In genomic region chr5:167305591-167306213, GRCh38 we compare ENCODE assay signal across 23 cellular contexts.
DNase-seq lines count a peak whose midpoint lies in the region; ATAC-seq and TF ChIP-seq lines count a peak whose summit lies in the region.
"Had no signal": no experiment of that assay in that cellular context is flagged by ENCODE, and none has a peak within 500 bp of the region (broad histone marks: within the 10 kb centered on the region; RNA-seq: fewer than 3 reads in every experiment).

No MANE protein-coding gene starts in this region.

- no peaks in the 10 kb centered on the region for H3K9me3 Mint-ChIP-seq in endodermal cell
- H3K9me3 Mint-ChIP-seq in activated naive CD4-positive, alpha-beta T cell treated with anti-CD3 and anti-CD28 coated beads for 36 hours: peaks cover 3% of the 10 kb centered on the region

- no peaks in the 10 kb centered on the region for H3K36me3 ChIP-seq in BLaER1 treated with 17β-estradiol and CSF1 and Interleukin-3, amounts not matched to agents 10 nM and 100 nM
- H3K36me3 ChIP-seq in HUES6 (ENCODE audit: control insufficient read depth, insufficient read depth, low read length) (no peaks in the 10 kb centered on the region), endodermal cell (ENCODE audit: control insufficient read depth, insufficient read depth, low read length) (no peaks in the 10 kb centered on the region)
- H3K36me3 ChIP-seq: Peyer's patch, SJCRH30 had no signal

- no peaks in the 10 kb centered on the region for H4K20me1 ChIP-seq in BLaER1 treated with 17β-estradiol and CSF1 and Interleukin-3, amounts not matched to agents 10 nM and 100 nM

- no peaks in the 10 kb centered on the region for H3K27me3 ChIP-seq in BLaER1 treated with 17β-estradiol and CSF1 and Interleukin-3, amounts not matched to agents 10 nM and 100 nM
- no peaks in the 10 kb centered on the region for H3K27me3 ChIP-seq in HUES6 (ENCODE audit: control insufficient read depth, insufficient read depth, low read length)
- H3K27me3 ChIP-seq in endodermal cell (ENCODE audit: control insufficient read depth, insufficient read depth, low read length, poor library complexity, severe bottlenecking): no peaks in the 10 kb centered on the region
- H3K27me3 ChIP-seq: Peyer's patch had no signal

- H3K36me3 Mint-ChIP-seq in endodermal cell (ENCODE audit: low read depth): no peaks in the 10 kb centered on the region
- no peaks in the 10 kb centered on the region for H3K36me3 Mint-ChIP-seq in activated naive CD4-positive, alpha-beta T cell treated with anti-CD3 and anti-CD28 coated beads for 36 hours (ENCODE audit: low read depth)
- H3K36me3 Mint-ChIP-seq: CD8-positive, alpha-beta memory T cell had no signal

- no peak for ATAC-seq in HG02885 (IDR thresholded peaks at IDR 0.05; ENCODE audit: poor library complexity, unreplicated experiment)

- peak overlapping the region; percentile 59 for H3K27ac Mint-ChIP-seq in endodermal cell
- H3K27ac Mint-ChIP-seq in activated naive CD4-positive, alpha-beta T cell treated with anti-CD3 and anti-CD28 coated beads for 36 hours: no peak overlapping the region
- H3K27ac Mint-ChIP-seq: CD8-positive, alpha-beta memory T cell; HFFc6 had no signal

- H3K4me1 ChIP-seq in BLaER1 treated with 17β-estradiol and CSF1 and Interleukin-3, amounts not matched to agents 10 nM and 100 nM: peaks cover 0 to 59% (median 48%) of the 10 kb centered on the region in 10 experiments; a peak in 17 of 20 replicates
- H3K4me1 ChIP-seq in HUES6 (ENCODE audit: control insufficient read depth, insufficient read depth, low read length) (peaks cover 47% of the 10 kb centered on the region), endodermal cell (ENCODE audit: control insufficient read depth, insufficient read depth, low read length) (no peaks in the 10 kb centered on the region)
- H3K4me1 ChIP-seq: Peyer's patch, SJCRH30 had no signal

- no peak for DNase-seq in endodermal cell
- peak; percentile 14 for DNase-seq in iPS-NIHi11 (ENCODE audit: low spot score)
- no peak for DNase-seq in activated naive CD4-positive, alpha-beta T cell treated with anti-CD3 and anti-CD28 coated beads for 36 hours
- DNase-seq in head of caudate nucleus: no peak
- no peak for DNase-seq in NCI-H345 treated with DMSO at 0.1 percent for 48 hours (lab: John Stamatoyannopoulos, UW; ENCODE audit: unreplicated experiment)
- DNase-seq: 8988T; CD8-positive, alpha-beta memory T cell; GF-D8; HFFc6; Karpas-422; MV-4-11; NCI-H1105 treated with DMSO at 0.1 percent for 48 hours; NCI-H2029 treated with DMSO at 0.1 percent for 48 hours; NCI-H2171 treated with DMSO at 0.1 percent for 48 hours; NCI-H446 treated with DMSO at 0.1 percent for 48 hours; NCI-H748 treated with DMSO at 0.1 percent for 48 hours; NK-92 treated with Interleukin-12 subunit alpha and Interleukin-12 subunit beta, amount 100 ng/mL, for 24 hours; Peyer's patch; SJCRH30 had no signal

- WGBS in endodermal cell (ENCODE audit: insufficient coverage in 1 of 2, insufficient read length in 1 of 2), 2 experiments: 54 to 58% methylated on average over 7 to 8 of the region's 9 CpGs

- peaks cover 22% of the 10 kb centered on the region for H3K27me3 Mint-ChIP-seq in endodermal cell (ENCODE audit: insufficient read depth)
- no peaks in the 10 kb centered on the region for H3K27me3 Mint-ChIP-seq in activated naive CD4-positive, alpha-beta T cell treated with anti-CD3 and anti-CD28 coated beads for 36 hours (ENCODE audit: low read depth)
- H3K27me3 Mint-ChIP-seq: CD8-positive, alpha-beta memory T cell had no signal

- no peak for TF ChIP-seq CTCF in endodermal cell (conservative IDR thresholded peaks at IDR 0.05)

- no peak overlapping the region for H3K9ac ChIP-seq in BLaER1 treated with 17β-estradiol and CSF1 and Interleukin-3, amounts not matched to agents 10 nM and 100 nM
- peak overlapping the region; percentile 51 for H3K9ac ChIP-seq in HUES6 (ENCODE audit: low read length)
- no peak overlapping the region for H3K9ac ChIP-seq in endodermal cell (ENCODE audit: extremely low read depth, low read length, poor library complexity, severe bottlenecking)

- H3K4me1 Mint-ChIP-seq in endodermal cell: peaks cover 63% of the 10 kb centered on the region
- H3K4me1 Mint-ChIP-seq in activated naive CD4-positive, alpha-beta T cell treated with anti-CD3 and anti-CD28 coated beads for 36 hours (ENCODE audit: low read depth): no peaks in the 10 kb centered on the region
- H3K4me1 Mint-ChIP-seq: CD8-positive, alpha-beta memory T cell had no signal

- CTCF ChIA-PET in activated naive CD4-positive, alpha-beta T cell treated with anti-CD3 and anti-CD28 coated beads for 36 hours (lab: Charles Lee): no interaction called here

- peak overlapping the region in 3 of 11 experiments; percentile 40 to 56 (median 53); a peak in 3 of 22 replicates for H3K27ac ChIP-seq in BLaER1 treated with 17β-estradiol and CSF1 and Interleukin-3, amounts not matched to agents 10 nM and 100 nM
- H3K27ac ChIP-seq in HUES6 (ENCODE audit: low read depth, low read length) (peak overlapping the region; percentile 66), endodermal cell (ENCODE audit: low read depth, low read length) (no peak overlapping the region)
- H3K27ac ChIP-seq: C4-2B, Peyer's patch, SJCRH30 had no signal

- peak overlapping the region in 8 of 11 experiments; percentile 8 to 92 (median 71); a peak in 15 of 22 replicates for H3K4me2 ChIP-seq in BLaER1 treated with 17β-estradiol and CSF1 and Interleukin-3, amounts not matched to agents 10 nM and 100 nM

- peaks cover 8 to 54% (median 21%) of the 10 kb centered on the region in 11 experiments; a peak in 21 of 22 replicates for H3K9me3 ChIP-seq in BLaER1 treated with 17β-estradiol and CSF1 and Interleukin-3, amounts not matched to agents 10 nM and 100 nM (replicated peaks in 1 of 11)
- H3K9me3 ChIP-seq in HUES6 (ENCODE audit: control insufficient read depth, insufficient read depth, low read depth, low read length): no peaks in the 10 kb centered on the region
- H3K9me3 ChIP-seq in endodermal cell (ENCODE audit: control insufficient read depth, low read length): no peaks in the 10 kb centered on the region
- H3K9me3 ChIP-seq: Peyer's patch, SJCRH30 had no signal

- no peak overlapping the region for H3K4me3 ChIP-seq in BLaER1 treated with 17β-estradiol and CSF1 and Interleukin-3, amounts not matched to agents 10 nM and 100 nM
- H3K4me3 ChIP-seq in HUES6 (ENCODE audit: low read depth, low read length) (peak overlapping the region; percentile 26; the same call in 1 of the 2 replicates), endodermal cell (ENCODE audit: low read length) (no peak overlapping the region)
- H3K4me3 ChIP-seq: Peyer's patch, SJCRH30 had no signal

- intact Hi-C loops in activated naive CD4-positive, alpha-beta T cell treated with anti-CD3 and anti-CD28 coated beads for 36 hours (cut with micrococcal nuclease): no loop called here
- intact Hi-C loops in head of caudate nucleus (cut with DNase I): no loop called here

- no peak overlapping the region for H3K4me3 Mint-ChIP-seq in endodermal cell
- H3K4me3 Mint-ChIP-seq in activated naive CD4-positive, alpha-beta T cell treated with anti-CD3 and anti-CD28 coated beads for 36 hours: no peak overlapping the region
- H3K4me3 Mint-ChIP-seq: CD8-positive, alpha-beta memory T cell; HFFc6 had no signal
